Comparison of ENCODE assay signal across 31 cellular contexts in genomic region chr1:33225586-33225985, GRCh38.
"Had no signal": no experiment of that assay in that cellular context is flagged by ENCODE, and none has a peak within 500 bp of the region (broad histone marks: within the 10 kb centered on the region; RNA-seq: fewer than 3 reads in every experiment).

No MANE protein-coding gene starts in this region.

- H3K4me1 ChIP-seq: body of pancreas, breast epithelium had no signal

- H3K27me3 ChIP-seq: adrenal gland, ascending aorta, body of pancreas, brain microvascular endothelial cell, breast epithelium, cardiac muscle cell had no signal

- H3K36me3 ChIP-seq: adrenal gland, ascending aorta, brain microvascular endothelial cell, breast epithelium, cardiac muscle cell had no signal

- H3K27ac ChIP-seq: adrenal gland, ascending aorta, brain microvascular endothelial cell, breast epithelium, cardiac muscle cell had no signal

- H3K4me3 ChIP-seq: adrenal gland, ascending aorta, body of pancreas, breast epithelium, cardiac muscle cell had no signal

- ATAC-seq: activated naive CD4-positive, alpha-beta T cell treated with anti-CD3 and anti-CD28 coated beads, Interleukin-2, amount 50 U/mL, for 72 hours; activated naive CD8-positive, alpha-beta T cell treated with anti-CD3 and anti-CD28 coated beads, Interleukin-2, amount 50 U/mL, for 24 hours; activated T-cell treated with anti-CD3 and anti-CD28 coated beads, Interleukin-2, amount 50 U/mL, for 4 hours; activated T-cell treated with anti-CD3 and anti-CD28 coated beads, Interleukin-2, amount 50 U/mL, for 72 hours; activated T-helper 17 cell treated with anti-CD3 and anti-CD28 coated beads, Interleukin-2, amount 50 U/mL, for 72 hours; body of pancreas had no signal

- DNase-seq: activated effector memory CD4-positive, alpha-beta T cell treated with anti-CD3 and anti-CD28 coated beads, Interleukin-2, amount 50 U/mL, for 16 hours; activated effector memory CD4-positive, alpha-beta T cell treated with Interleukin-2 at 50 U/mL for 16 hours; activated gamma-delta T cell; activated gamma-delta T cell treated with Interleukin-2 at 50 U/mL for 16 hours; activated naive CD4-positive, alpha-beta T cell; activated naive CD4-positive, alpha-beta T cell treated with anti-CD3 and anti-CD28 coated beads for 36 hours; activated naive CD4-positive, alpha-beta T cell treated with anti-CD3 and anti-CD28 coated beads, Interleukin-2, amount 10 ng/mL, durations not matched to agents 7 days and 5 days; activated naive CD4-positive, alpha-beta T cell treated with anti-CD3 and anti-CD28 coated beads, Interleukin-2, amount 50 U/mL, for 16 hours; activated naive CD4-positive, alpha-beta T cell treated with Interleukin-2 at 50 U/mL for 16 hours; activated naive CD8-positive, alpha-beta T cell treated with anti-CD3 and anti-CD28 coated beads for 36 hours; activated naive CD8-positive, alpha-beta T cell treated with anti-CD3 and anti-CD28 coated beads, Interleukin-2, amount 10 ng/mL, durations not matched to agents 7 days and 5 days; activated naive CD8-positive, alpha-beta T cell treated with anti-CD3 and anti-CD28 coated beads, Interleukin-2, amount 50 U/mL, for 24 hours; activated T-cell treated with anti-CD3 and anti-CD28 coated beads, Interleukin-2, amount 50 U/mL, for 24 hours; activated T-cell treated with anti-CD3 and anti-CD28 coated beads, Interleukin-2, amount 50 U/mL, for 4 hours; activated T-cell treated with anti-CD3 and anti-CD28 coated beads, Interleukin-2, amount 50 U/mL, for 48 hours; activated T-cell treated with anti-CD3 and anti-CD28 coated beads, Interleukin-2, amount 50 U/mL, for 72 hours; adrenal gland; amniotic stem cell; amygdala; anterior cingulate cortex; aorta; body of pancreas; brain microvascular endothelial cell; caudate nucleus; central memory CD4-positive, alpha-beta T cell; cerebellar nuclear complex had no signal

- H3K9me3 ChIP-seq: body of pancreas had no signal
